In the genomic region with DNA sequence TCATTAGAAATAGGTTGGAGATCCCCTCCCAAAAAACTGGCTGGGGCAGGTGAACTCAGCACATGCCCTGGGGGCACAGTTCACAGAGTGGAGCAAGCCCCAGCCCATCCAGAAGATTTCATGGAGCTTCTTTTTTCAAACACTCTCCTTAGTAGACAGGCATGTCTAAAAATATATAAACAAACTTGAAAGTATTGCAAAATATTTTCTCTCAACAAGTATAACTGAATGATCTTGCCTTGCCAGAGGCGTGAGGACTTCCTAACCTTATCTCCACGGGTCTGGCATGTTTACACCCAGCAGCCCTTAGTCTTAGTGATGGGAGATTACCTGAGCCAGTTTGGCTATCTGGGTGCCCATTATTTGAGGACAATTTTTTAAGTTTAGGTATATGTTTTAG, we compare ENCODE assay signal across 23 cellular contexts.
"Had no signal": no experiment of that assay in that cellular context is flagged by ENCODE, and none has a peak within 500 bp of the region (broad histone marks: within the 10 kb centered on the region; RNA-seq: fewer than 3 reads in every experiment).

No MANE protein-coding gene starts in this region.

- H3K4me3 Mint-ChIP-seq: activated naive CD4-positive, alpha-beta T cell treated with anti-CD3 and anti-CD28 coated beads, Interleukin-2, amount 10 ng/mL, durations not matched to agents 7 days and 5 days; activated T-cell treated with anti-CD3 and anti-CD28 coated beads, Interleukin-2, amount 50 U/mL, for 24 hours; endodermal cell; nephron progenitor cell had no signal

- DNase-seq: activated CD4-positive, alpha-beta T cell treated with anti-CD3 and anti-CD28 coated beads for 1 hour; activated CD4-positive, alpha-beta T cell treated with anti-CD3 and anti-CD28 coated beads, Interleukin-2, amount 50 U/mL, for 4 hours; activated naive CD4-positive, alpha-beta T cell treated with anti-CD3 and anti-CD28 coated beads, Interleukin-2, amount 10 ng/mL, durations not matched to agents 7 days and 5 days; activated T-cell treated with anti-CD3 and anti-CD28 coated beads, Interleukin-2, amount 50 U/mL, for 24 hours; dorsolateral prefrontal cortex; endodermal cell; esophagus squamous epithelium; glutamatergic neuron; hypothalamus; left ventricle myocardium superior; nephron progenitor cell; occipital lobe; small intestine; stimulated activated CD4-positive, alpha-beta T cell treated with anti-CD3 and anti-CD28 coated beads, Interleukin-4, amount 100 ng/mL, for 24 hours; stimulated activated CD8-positive, alpha-beta memory T cell treated with anti-CD3 and anti-CD28 coated beads, Interleukin-4, amount 100 ng/mL, for 48 hours; stimulated activated naive CD4-positive, alpha-beta T cell treated with Interleukin-2 at 50 U/mL for 16 hours; substantia nigra; T-helper 9 cell; upper lobe of left lung had no signal

- H3K27ac ChIP-seq: cardiac muscle cell, dorsolateral prefrontal cortex, right atrium auricular region, upper lobe of left lung had no signal

- H3K36me3 ChIP-seq: cardiac muscle cell, esophagus squamous epithelium, right atrium auricular region, upper lobe of left lung had no signal

- H3K27ac Mint-ChIP-seq: activated naive CD4-positive, alpha-beta T cell treated with anti-CD3 and anti-CD28 coated beads, Interleukin-2, amount 10 ng/mL, durations not matched to agents 7 days and 5 days; activated T-cell treated with anti-CD3 and anti-CD28 coated beads, Interleukin-2, amount 50 U/mL, for 24 hours; endodermal cell; nephron progenitor cell; progenitor cell of endocrine pancreas had no signal

- H3K9me3 Mint-ChIP-seq: activated naive CD4-positive, alpha-beta T cell treated with anti-CD3 and anti-CD28 coated beads, Interleukin-2, amount 10 ng/mL, durations not matched to agents 7 days and 5 days; activated T-cell treated with anti-CD3 and anti-CD28 coated beads, Interleukin-2, amount 50 U/mL, for 24 hours had no signal

- ATAC-seq: left ventricle myocardium superior had no signal

- H3K4me3 ChIP-seq: cardiac muscle cell, dorsolateral prefrontal cortex, esophagus squamous epithelium, right atrium auricular region, upper lobe of left lung had no signal

- H3K4me1 ChIP-seq: right atrium auricular region, upper lobe of left lung had no signal

- H3K27me3 Mint-ChIP-seq: progenitor cell of endocrine pancreas had no signal

- FAIRE-seq: astrocyte, small intestine had no signal

- H3K36me3 Mint-ChIP-seq: activated naive CD4-positive, alpha-beta T cell treated with anti-CD3 and anti-CD28 coated beads, Interleukin-2, amount 10 ng/mL, durations not matched to agents 7 days and 5 days had no signal

- H3K4me1 Mint-ChIP-seq: activated naive CD4-positive, alpha-beta T cell treated with anti-CD3 and anti-CD28 coated beads, Interleukin-2, amount 10 ng/mL, durations not matched to agents 7 days and 5 days had no signal

- H3K27me3 ChIP-seq: cardiac muscle cell, esophagus squamous epithelium, right atrium auricular region, upper lobe of left lung had no signal
